8 cellular contexts compared by ENCODE assay signal in the genomic region with DNA sequence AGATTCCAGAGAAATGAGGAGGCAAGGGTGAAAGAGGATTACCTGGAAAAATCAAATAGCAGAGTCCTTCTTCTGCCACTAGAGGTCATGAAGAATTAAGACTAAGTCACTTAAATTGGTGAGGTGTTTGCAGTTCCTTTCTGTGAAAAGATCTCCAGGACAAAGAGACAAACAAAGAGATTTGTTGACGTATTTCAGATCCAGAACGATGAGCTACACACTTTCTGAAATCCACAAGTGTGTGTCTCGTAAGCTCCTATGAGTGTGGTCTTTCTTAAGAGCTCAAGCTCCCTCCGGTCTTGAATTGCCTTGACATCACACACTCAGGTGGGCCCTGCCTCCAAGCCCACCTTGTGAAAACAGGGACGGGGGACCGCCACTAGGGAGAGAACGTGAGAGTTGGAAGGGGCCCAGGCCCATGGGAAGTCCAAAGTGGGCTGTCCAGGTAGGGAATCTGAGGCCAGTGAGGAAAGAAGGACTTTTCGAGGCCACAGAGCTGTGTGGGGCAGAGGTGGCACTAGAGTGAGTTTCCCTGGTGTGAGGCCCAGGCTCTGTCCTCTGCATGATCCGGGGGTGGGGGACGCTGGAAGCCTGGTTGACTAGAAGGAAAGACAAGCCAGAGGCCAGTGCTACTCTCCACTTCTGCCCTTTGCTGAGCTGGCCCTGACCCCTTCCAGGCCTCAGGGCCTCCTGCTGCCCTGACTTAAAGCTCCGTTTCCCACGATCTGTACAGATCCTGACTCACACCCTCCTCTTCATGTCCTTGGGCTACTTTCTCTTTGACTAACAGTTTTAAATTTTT.
DNase-seq lines count a peak whose midpoint lies in the region; ATAC-seq and TF ChIP-seq lines count a peak whose summit lies in the region.

No MANE protein-coding gene starts in this region.

- intact Hi-C loops in HCT116 (cut with micrococcal nuclease): loop anchor here (1.0 to 5.0 kb wide), 4 partner anchors 311 to 1006 kb away; no protein-coding TSS in a partner anchor
- intact Hi-C loops in spleen (cut with DNase I; ENCODE audit: low total_unique reads): loop anchor here (10.0 kb wide), 1 partner anchor 498 kb away; no protein-coding TSS in a partner anchor

- H3K9ac ChIP-seq in HCT116 (ENCODE audit: low read length): no peak overlapping the region

- H2AFZ ChIP-seq in HCT116 (ENCODE audit: low read depth, low read length, poor library complexity, severe bottlenecking): no peak overlapping the region

- peak; percentile 77 for TF ChIP-seq RAD21 in HCT116 (IDR thresholded peaks at IDR 0.05; ENCODE audit: low read depth)

- H3K27me3 ChIP-seq in HCT116 (ENCODE audit: insufficient read depth, low read length): peaks cover 14% of the 10 kb centered on the region; the same call in 1 of the 2 replicates
- peaks cover 0 to 7% (median 0%) of the 10 kb centered on the region in 7 donors for H3K27me3 ChIP-seq in spleen (replicated peaks in 1 of 7)

- in situ Hi-C loops in astrocyte of the cerebellum (cut with HindIII; ENCODE audit: low sequenced_read_pairs): no loop called here

- TF ChIP-seq CTCF in HCT116 (IDR thresholded peaks at IDR 0.05 in 2 of 3, conservative IDR thresholded peaks at IDR 0.05 in 1 of 3; ENCODE audit: borderline replicate concordance in 1 of 3, insufficient read depth in 1 of 3, low read depth in 2 of 3, low read length in 2 of 3) (peak; percentile 46 to 61 (median 59); a peak in 5 of 6 replicates), astrocyte of the cerebellum (IDR thresholded peaks at IDR 0.05; ENCODE audit: low read depth, low read length, missing control alignments) (peak; percentile 46), spleen (IDR thresholded peaks at IDR 0.05 in 8 of 11, conservative IDR thresholded peaks at IDR 0.05 in 3 of 11) (peak in 10 of 11 experiments; percentile 13 to 60 (median 46))

- H3K4me2 ChIP-seq in HCT116 (ENCODE audit: low read length): no peak overlapping the region

- H3K9me3 ChIP-seq in HCT116 (ENCODE audit: control insufficient read depth in 1 of 2, insufficient read depth in 1 of 2, low read depth in 1 of 2, low read length in 2 of 2) (no peaks in the 10 kb centered on the region), spleen (no peaks in the 10 kb centered on the region)

- CTCF ChIA-PET in HCT116 (lab: Charles Lee): interaction anchor here (0.7 to 2.6 kb wide), 4 partner anchors 188 to 966 kb away, joined by 3 to 9 read pairs (median 4); no protein-coding TSS in a partner anchor

- RAD21 ChIA-PET in HCT116 (lab: Charles Lee; ENCODE audit: low non-redundant PET in 1 of 2, low total read pairs in 2 of 2, uncharacterized antibody in 2 of 2, unreplicated experiment in 2 of 2): no interaction called here

- H3K79me2 ChIP-seq in HCT116 (ENCODE audit: insufficient read depth, low read length): no peaks in the 10 kb centered on the region

- H3K27ac ChIP-seq in HCT116 (ENCODE audit: low read depth, low read length) (no peak overlapping the region), spleen (peak overlapping the region in 7 of 8 donors; percentile 9 to 68 (median 50))

- WGBS in spleen, 5 donors: 53 to 65% (median 60%) methylated on average over 12 of the region's 12 CpGs

- DNase-seq in DMS 273 treated with DMSO at 0.1 percent for 48 hours (lab: John Stamatoyannopoulos, UW) (peak; percentile 66), HCT116 (ENCODE audit: low read depth, low spot score) (peak; percentile 16), NCI-H748 (lab: John Stamatoyannopoulos, UW; ENCODE audit: unreplicated experiment) (peak; percentile 57), astrocyte of the cerebellum (ENCODE audit: low read depth) (peak; percentile 22), iPS DF 19.7 (ENCODE audit: low read depth, low spot score) (peak; percentile 20), spleen (no peak)

- POLR2A ChIA-PET in HCT116 (lab: Charles Lee): no interaction called here

- H3K36me3 ChIP-seq in HCT116 (ENCODE audit: control insufficient read depth in 1 of 2, insufficient read depth in 2 of 2, low read length in 2 of 2) (no peaks in the 10 kb centered on the region), spleen (no peaks in the 10 kb centered on the region)

- ATAC-seq in HCT116: peak; percentile 76
- ATAC-seq in GM21360 (IDR thresholded peaks at IDR 0.05; ENCODE audit: unreplicated experiment): no peak
- no peak for ATAC-seq in HG03354 (IDR thresholded peaks at IDR 0.05; ENCODE audit: poor library complexity, severe bottlenecking, unreplicated experiment)

- H3K4me3 ChIP-seq in HCT116 (replicated peaks in 1 of 2; ENCODE audit: low read depth in 1 of 2, low read length in 2 of 2): no peak overlapping the region
- H3K4me3 ChIP-seq in astrocyte of the cerebellum (ENCODE audit: low read depth, low read length): no peak overlapping the region
- H3K4me3 ChIP-seq in spleen: no peak overlapping the region

- H3K4me1 ChIP-seq in HCT116 (ENCODE audit: control insufficient read depth in 1 of 2, insufficient read depth in 2 of 2, low read length in 2 of 2) (no peaks in the 10 kb centered on the region), spleen (peaks cover 0 to 17% (median 4%) of the 10 kb centered on the region in 6 donors)

- BruUV-seq in HCT116 (replicated peaks; lab: Mats Ljungman, UMichigan): no TSS peak

- TF ChIP-seq POLR2A in HCT116 (IDR thresholded peaks at IDR 0.05; ENCODE audit: borderline replicate concordance, extremely low read depth, insufficient read depth, insufficient read length): no peak
- TF ChIP-seq POLR2A in spleen (IDR thresholded peaks at IDR 0.05): no peak

- no peaks in the 10 kb centered on the region for H3K9me2 ChIP-seq in HCT116 (ENCODE audit: insufficient read depth)

- H4K20me1 ChIP-seq in HCT116 (ENCODE audit: insufficient read depth): no peaks in the 10 kb centered on the region

TF ChIP-seq in HCT116, 20 proteins besides CTCF, POLR2A, EP300 and RAD21:
- no peak for TF ChIP-seq POLR2AphosphoS5 (IDR thresholded peaks at IDR 0.05; ENCODE audit: low read depth, low read length)
- TF ChIP-seq, protein P1, sequence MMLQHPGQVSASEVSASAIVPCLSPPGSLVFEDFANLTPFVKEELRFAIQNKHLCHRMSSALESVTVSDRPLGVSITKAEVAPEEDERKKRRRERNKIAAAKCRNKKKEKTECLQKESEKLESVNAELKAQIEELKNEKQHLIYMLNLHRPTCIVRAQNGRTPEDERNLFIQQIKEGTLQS (IDR thresholded peaks at IDR 0.05): no peak
- TF ChIP-seq, protein P2, sequence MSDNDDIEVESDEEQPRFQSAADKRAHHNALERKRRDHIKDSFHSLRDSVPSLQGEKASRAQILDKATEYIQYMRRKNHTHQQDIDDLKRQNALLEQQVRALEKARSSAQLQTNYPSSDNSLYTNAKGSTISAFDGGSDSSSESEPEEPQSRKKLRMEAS (IDR thresholded peaks at IDR 0.05): no peak
- TF ChIP-seq CBX3 (IDR thresholded peaks at IDR 0.05; ENCODE audit: low read depth): no peak
- TF ChIP-seq, protein P3, sequence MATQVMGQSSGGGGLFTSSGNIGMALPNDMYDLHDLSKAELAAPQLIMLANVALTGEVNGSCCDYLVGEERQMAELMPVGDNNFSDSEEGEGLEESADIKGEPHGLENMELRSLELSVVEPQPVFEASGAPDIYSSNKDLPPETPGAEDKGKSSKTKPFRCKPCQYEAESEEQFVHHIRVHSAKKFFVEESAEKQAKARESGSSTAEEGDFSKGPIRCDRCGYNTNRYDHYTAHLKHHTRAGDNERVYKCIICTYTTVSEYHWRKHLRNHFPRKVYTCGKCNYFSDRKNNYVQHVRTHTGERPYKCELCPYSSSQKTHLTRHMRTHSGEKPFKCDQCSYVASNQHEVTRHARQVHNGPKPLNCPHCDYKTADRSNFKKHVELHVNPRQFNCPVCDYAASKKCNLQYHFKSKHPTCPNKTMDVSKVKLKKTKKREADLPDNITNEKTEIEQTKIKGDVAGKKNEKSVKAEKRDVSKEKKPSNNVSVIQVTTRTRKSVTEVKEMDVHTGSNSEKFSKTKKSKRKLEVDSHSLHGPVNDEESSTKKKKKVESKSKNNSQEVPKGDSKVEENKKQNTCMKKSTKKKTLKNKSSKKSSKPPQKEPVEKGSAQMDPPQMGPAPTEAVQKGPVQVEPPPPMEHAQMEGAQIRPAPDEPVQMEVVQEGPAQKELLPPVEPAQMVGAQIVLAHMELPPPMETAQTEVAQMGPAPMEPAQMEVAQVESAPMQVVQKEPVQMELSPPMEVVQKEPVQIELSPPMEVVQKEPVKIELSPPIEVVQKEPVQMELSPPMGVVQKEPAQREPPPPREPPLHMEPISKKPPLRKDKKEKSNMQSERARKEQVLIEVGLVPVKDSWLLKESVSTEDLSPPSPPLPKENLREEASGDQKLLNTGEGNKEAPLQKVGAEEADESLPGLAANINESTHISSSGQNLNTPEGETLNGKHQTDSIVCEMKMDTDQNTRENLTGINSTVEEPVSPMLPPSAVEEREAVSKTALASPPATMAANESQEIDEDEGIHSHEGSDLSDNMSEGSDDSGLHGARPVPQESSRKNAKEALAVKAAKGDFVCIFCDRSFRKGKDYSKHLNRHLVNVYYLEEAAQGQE (IDR thresholded peaks at IDR 0.05; ENCODE audit: low read depth): no peak
- no peak for TF ChIP-seq CEBPB (IDR thresholded peaks at IDR 0.05; ENCODE audit: low read depth)
TF ChIP-seq in HCT116: peak in this region for 0.
